Comparison of ENCODE assay signal across 9 cellular contexts in genomic region chr11:75896843-75897419, GRCh38.
A peak's percentile ranks its signal among the peaks of the same experiment; 100 is the strongest.
DNase-seq lines count a peak whose midpoint lies in the region; ATAC-seq and TF ChIP-seq lines count a peak whose summit lies in the region.
"Had no signal": no experiment of that assay in that cellular context is flagged by ENCODE, and none has a peak within 500 bp of the region (broad histone marks: within the 10 kb centered on the region; RNA-seq: fewer than 3 reads in every experiment).

No MANE protein-coding gene starts in this region.

- peak; percentile 51 for ATAC-seq in T-helper 17 cell
- ATAC-seq in GM21737 (IDR thresholded peaks at IDR 0.05; ENCODE audit: unreplicated experiment), result no peak

- peaks cover 13% of the 10 kb centered on the region for H3K4me1 Mint-ChIP-seq in T-helper 17 cell

- H3K27ac Mint-ChIP-seq in T-helper 17 cell, result no peak overlapping the region

- H3K27me3 Mint-ChIP-seq in T-helper 17 cell, result no peaks in the 10 kb centered on the region

- no peak for TF ChIP-seq POLR2A in NB4 (IDR thresholded peaks at IDR 0.05; ENCODE audit: extremely low read depth, insufficient read length)

- H3K9me3 ChIP-seq in T-helper 17 cell (ENCODE audit: control insufficient read depth, low read length, poor library complexity, severe bottlenecking), result no peaks in the 10 kb centered on the region
- H3K9me3 ChIP-seq: BLaER1 had no signal

- no peak overlapping the region for H3K4me3 Mint-ChIP-seq in T-helper 17 cell

- TF ChIP-seq CTCF in NB4 (IDR thresholded peaks at IDR 0.05; ENCODE audit: low read depth, low read length), result peak; percentile 31

- peak in 2 of 3 experiments; percentile 51 to 80 for DNase-seq in NCI-H1417 (lab: John Stamatoyannopoulos, UW)
- DNase-seq in NCI-H1417 treated with DMSO at 0.1 percent for 48 hours (lab: John Stamatoyannopoulos, UW), result no peak
- peak; percentile 61 for DNase-seq in NB4 (ENCODE audit: low read depth)
- DNase-seq in T-helper 17 cell, result no peak
- peak; percentile 34 for DNase-seq in glomerular endothelial cell (ENCODE audit: extremely low read depth, low read depth, low spot score)
- DNase-seq in skeletal muscle cell (ENCODE audit: low read depth), result peak; percentile 2
- no peak for DNase-seq in activated CD4-positive, alpha-beta T cell treated with anti-CD3 and anti-CD28 coated beads, Interleukin-2, amount 50 U/mL, for 4 hours

- H3K4me3 ChIP-seq in NB4 (ENCODE audit: low read depth, low read length) (no peak overlapping the region), skeletal muscle cell (ENCODE audit: low read depth, low read length) (no peak overlapping the region)
- H3K4me3 ChIP-seq: BLaER1 had no signal

- no peaks in the 10 kb centered on the region for H3K36me3 Mint-ChIP-seq in T-helper 17 cell (ENCODE audit: low read depth)

Comparison
In these comparisons a context has a peak if more than half of its experiments do, and no peak if none do; other contexts are left out.
1. DNase-seq: peak in NCI-H1417 (2 of 3), NB4 (single experiment), glomerular endothelial cell (single experiment) and skeletal muscle cell (single experiment); none in NCI-H1417 treated with DMSO at 0.1 percent for 48 hours (single experiment), T-helper 17 cell (0 of 3) and activated CD4-positive, alpha-beta T cell treated with anti-CD3 and anti-CD28 coated beads, Interleukin-2, amount 50 U/mL, for 4 hours (0 of 2).